8 cellular contexts compared by ENCODE assay signal in the genomic region with DNA sequence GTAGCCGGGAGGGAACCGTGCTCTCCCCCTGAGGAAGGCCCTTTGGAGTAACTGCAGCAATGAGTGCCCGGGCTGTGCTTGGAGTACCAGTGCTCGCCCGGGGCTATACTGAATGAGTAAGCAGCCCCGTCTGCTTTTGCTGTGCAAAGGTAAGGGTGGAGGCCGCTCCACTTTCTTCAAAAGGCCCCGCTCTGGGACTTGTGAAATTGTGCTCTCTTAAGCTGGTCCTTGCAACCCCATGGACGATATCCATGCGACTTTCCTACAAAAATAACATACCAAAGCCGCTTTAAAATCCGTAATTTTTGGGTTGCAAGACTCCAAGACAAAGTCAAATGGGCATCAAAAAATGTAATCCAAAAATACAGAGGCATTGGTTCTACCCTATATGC. TPM values are rescaled to one million over a fixed set of nuclear protein-coding genes. Genes with fewer than 3 reads are reported as not detected.
DNase-seq lines count a peak whose midpoint lies in the region; FAIRE-seq and TF ChIP-seq lines count a peak whose summit lies in the region.

No MANE protein-coding gene starts in this region.

- H3K4me3 ChIP-seq in endodermal cell (ENCODE audit: low read length): peak overlapping the region; percentile 83

- H3K27ac ChIP-seq in VCaP: peak overlapping the region; percentile 26; the same call in 1 of the 2 replicates
- no peak overlapping the region for H3K27ac ChIP-seq in endodermal cell (ENCODE audit: low read depth, low read length)

- H3K9me3 ChIP-seq in endodermal cell (ENCODE audit: control insufficient read depth, low read length): no peaks in the 10 kb centered on the region

- 44 to 48% methylated on average over 9 to 12 of the region's 12 CpGs for WGBS in endodermal cell (ENCODE audit: insufficient coverage in 1 of 2, insufficient read length in 1 of 2), 2 experiments

- H3K36me3 ChIP-seq in endodermal cell (ENCODE audit: control insufficient read depth, insufficient read depth, low read length): peaks cover 3% of the 10 kb centered on the region

- H3K9ac ChIP-seq in endodermal cell (ENCODE audit: extremely low read depth, low read length, poor library complexity, severe bottlenecking): peak overlapping the region; percentile 8

- in situ Hi-C loops in ACHN (cut with HindIII; ENCODE audit: low pct_ligation_motif_present, low pct_unique_long_range_greater_than_20kb, low sequenced_read_pairs): no loop called here

- no peak for TF ChIP-seq POLR2A in H54 (IDR thresholded peaks at IDR 0.05; ENCODE audit: low read depth, low read length)
- TF ChIP-seq POLR2A in erythroblast (IDR thresholded peaks at IDR 0.05; ENCODE audit: low read length): no peak

- H3K4me1 Mint-ChIP-seq in endodermal cell: peaks cover 61% of the 10 kb centered on the region
- H3K4me1 Mint-ChIP-seq in neural crest cell: peaks cover 18% of the 10 kb centered on the region

- DNase-seq in ACHN (peak; percentile 23), H54 (ENCODE audit: insufficient read length, low spot score) (peak; percentile 26), endodermal cell (peak; percentile 73), neural crest cell (ENCODE audit: low read depth, low spot score) (no peak), erythroblast (lab: John Stamatoyannopoulos, UW) (no peak), D721Med (ENCODE audit: insufficient read length, low spot score) (no peak), NCI-H2081 treated with DMSO at 0.1 percent for 48 hours (lab: John Stamatoyannopoulos, UW) (no peak)

- FAIRE-seq in H54 (lab: Jason Lieb, UNC) (no peak), D721Med (lab: Jason Lieb, UNC) (no peak)

- H3K27ac Mint-ChIP-seq in endodermal cell (no peak overlapping the region), neural crest cell (ENCODE audit: unreplicated experiment) (no peak overlapping the region)

- no peak for TF ChIP-seq CTCF in VCaP (conservative IDR thresholded peaks at IDR 0.05)
- no peak for TF ChIP-seq CTCF in endodermal cell (conservative IDR thresholded peaks at IDR 0.05)
- no peak for TF ChIP-seq CTCF in neural crest cell (conservative IDR thresholded peaks at IDR 0.05)
- no peak for TF ChIP-seq CTCF in D721Med (IDR thresholded peaks at IDR 0.05; ENCODE audit: insufficient read depth, missing control alignments)

- no peaks in the 10 kb centered on the region for H3K9me3 Mint-ChIP-seq in endodermal cell
- H3K9me3 Mint-ChIP-seq in neural crest cell: no peaks in the 10 kb centered on the region

- H3K27me3 Mint-ChIP-seq in endodermal cell (ENCODE audit: insufficient read depth) (peaks cover 16% of the 10 kb centered on the region), neural crest cell (ENCODE audit: low read depth) (peaks cover 63% of the 10 kb centered on the region)

- no peaks in the 10 kb centered on the region for H3K27me3 ChIP-seq in endodermal cell (ENCODE audit: control insufficient read depth, insufficient read depth, low read length, poor library complexity, severe bottlenecking)

- H3K4me3 Mint-ChIP-seq in endodermal cell (peak overlapping the region; percentile 72), neural crest cell (peak overlapping the region; percentile 89)

- H3K36me3 Mint-ChIP-seq in endodermal cell (ENCODE audit: low read depth) (no peaks in the 10 kb centered on the region), neural crest cell (ENCODE audit: low read depth) (no peaks in the 10 kb centered on the region)

- H3K4me1 ChIP-seq in endodermal cell (ENCODE audit: control insufficient read depth, insufficient read depth, low read length): peaks cover 13% of the 10 kb centered on the region

RNA-seq across cellular contexts. Expression of a gene that starts 0.6 kb away (rescaled TPM):
- total RNA-seq in endodermal cell (10 to 100 TPM; 29.6 to 39.5 TPM), neural crest cell (8.6 and 10.8 TPM in 2 replicates)
- polyA plus RNA-seq in endodermal cell (2013, experiment 1 of 2): 16.1 TPM
- 14.5 TPM for polyA plus RNA-seq in endodermal cell (2013, experiment 2 of 2)

Comparison
In these comparisons a context has a peak if more than half of its experiments do, and no peak if none do; other contexts are left out.
1. DNase-seq: peak in ACHN (single experiment), H54 (single experiment) and endodermal cell (single experiment); none in neural crest cell (single experiment), erythroblast (0 of 2), D721Med (single experiment) and NCI-H2081 treated with DMSO at 0.1 percent for 48 hours (single experiment).